In genomic region chr20:16729565-16730460, GRCh38 we compare ENCODE assay signal across 8 cellular contexts. TPM values are rescaled to one million over a fixed set of nuclear protein-coding genes. Genes with fewer than 3 reads are reported as not detected.
DNase-seq lines count a peak whose midpoint lies in the region; ATAC-seq and TF ChIP-seq lines count a peak whose summit lies in the region.

SNRPB2 (plus strand) TSS chr20:16730026; CDS start chr20:16731703, 1,677 bp downstream.

- no peaks in the 10 kb centered on the region for H3K36me3 ChIP-seq in colonic mucosa

- H3K4me1 ChIP-seq in colonic mucosa = no peaks in the 10 kb centered on the region

- peak; percentile 96 for DNase-seq in Ammon's horn (ENCODE audit: low spot score)
- peak; percentile 73 for DNase-seq in GM19238 (ENCODE audit: insufficient read length, low spot score)
- DNase-seq in NCI-H524 (lab: John Stamatoyannopoulos, UW) = peak; percentile 85 to 96
- DNase-seq in activated CD4-positive, alpha-beta T cell treated with anti-CD3 and anti-CD28 coated beads for 4 hours = peak; percentile 87 to 89
- peak; percentile 93 for DNase-seq in colonic mucosa
- peak; percentile 94 for DNase-seq in kidney tubule cell (ENCODE audit: low spot score)
- peak; percentile 69 to 84 (median 78) for DNase-seq in stimulated activated CD4-positive, alpha-beta T cell treated with anti-CD3 and anti-CD28 coated beads, Interleukin-1b, Interleukin-23, amount 100 ng/mL, for 24 hours (ENCODE audit: low read depth in 4 of 4, low spot score in 1 of 4)

- no peak for TF ChIP-seq CTCF in colonic mucosa (IDR thresholded peaks at IDR 0.05)

- intact Hi-C loops in colonic mucosa (cut with DNase I) = no loop called here

- ATAC-seq in HG03442 (IDR thresholded peaks at IDR 0.05; ENCODE audit: unreplicated experiment) = peak; percentile 99

- H3K27ac ChIP-seq in colonic mucosa = peak within 1 kb of the TSS; percentile 18

- peaks cover 7% of the 10 kb centered on the region for H3K27me3 ChIP-seq in colonic mucosa

- peak within 1 kb of the TSS; percentile 78 to 87 for H3K9ac ChIP-seq in colonic mucosa (ENCODE audit: low read depth in 2 of 2, low read length in 2 of 2)

- H3K4me3 ChIP-seq in colonic mucosa = peak within 1 kb of the TSS; percentile 93

- no peaks in the 10 kb centered on the region for H3K9me3 ChIP-seq in colonic mucosa

RNA-seq across cellular contexts. Expression of gene SNRPB2, which starts in this region (rescaled TPM):
- 10 to 100 TPM; 36.7 to 51.4 TPM for total RNA-seq in colonic mucosa

Comparison
In these comparisons a context has a peak if more than half of its experiments do, and no peak if none do; other contexts are left out.
1. Peak in every context shown above with its lines: DNase-seq, ATAC-seq, H3K4me3 ChIP-seq and H3K27ac ChIP-seq.